In genomic region chr7:7713730-7714129, GRCh38 we compare ENCODE assay signal across 35 cellular contexts.
"Had no signal": no experiment of that assay in that cellular context is flagged by ENCODE, and none has a peak within 500 bp of the region (broad histone marks: within the 10 kb centered on the region; RNA-seq: fewer than 3 reads in every experiment).

No MANE protein-coding gene starts in this region.

- DNase-seq: activated B cell treated with CpG ODN at 0.5 μM for 24 hours; activated CD4-positive, alpha-beta memory T cell treated with anti-CD3 and anti-CD28 coated beads, Interleukin-2, amount 10 ng/mL, durations not matched to agents 7 days and 5 days; activated CD4-positive, alpha-beta T cell treated with anti-CD3 and anti-CD28 coated beads for 4 hours; activated CD4-positive, alpha-beta T cell treated with anti-CD3 and anti-CD28 coated beads, Interleukin-2, amount 10 ng/mL, durations not matched to agents 7 days and 5 days; activated CD4-positive, alpha-beta T cell treated with anti-CD3 and anti-CD28 coated beads, Interleukin-2, amount 50 U/mL, for 48 hours; activated CD4-positive, CD25-positive, alpha-beta regulatory T cell treated with anti-CD3 and anti-CD28 coated beads, Interleukin-2, amount 50 U/mL, for 72 hours; activated CD8-positive, alpha-beta memory T cell treated with anti-CD3 and anti-CD28 coated beads for 24 hours; activated CD8-positive, alpha-beta memory T cell treated with anti-CD3 and anti-CD28 coated beads, Interleukin-2, amount 10 ng/mL, durations not matched to agents 7 days and 5 days; activated CD8-positive, alpha-beta memory T cell treated with anti-CD3 and anti-CD28 coated beads, Interleukin-2, amount 50 U/mL, for 48 hours; activated CD8-positive, alpha-beta T cell treated with anti-CD3 and anti-CD28 coated beads, Interleukin-2, amount 10 ng/mL, durations not matched to agents 7 days and 5 days; activated effector memory CD4-positive, alpha-beta T cell treated with Interleukin-2 at 50 U/mL for 16 hours; activated gamma-delta T cell; activated naive CD4-positive, alpha-beta T cell treated with anti-CD3 and anti-CD28 coated beads, Interleukin-2, amount 10 ng/mL, durations not matched to agents 7 days and 5 days; activated naive CD4-positive, alpha-beta T cell treated with Interleukin-2 at 50 U/mL for 16 hours; activated naive CD8-positive, alpha-beta T cell treated with anti-CD3 and anti-CD28 coated beads, Interleukin-2, amount 10 ng/mL, durations not matched to agents 7 days and 5 days; activated naive CD8-positive, alpha-beta T cell treated with anti-CD3 and anti-CD28 coated beads, Interleukin-2, amount 50 U/mL, for 24 hours; activated T-cell treated with anti-CD3 and anti-CD28 coated beads, Interleukin-2, amount 50 U/mL, for 24 hours; activated T-cell treated with anti-CD3 and anti-CD28 coated beads, Interleukin-2, amount 50 U/mL, for 48 hours; amygdala; anterior cingulate cortex; caudate nucleus; cerebellar nuclear complex; T-helper 2 cell; T-helper 9 cell had no signal

- H3K36me3 ChIP-seq: ascending aorta, cardiac muscle cell had no signal

- FAIRE-seq: bronchial epithelial cell, TTC549 had no signal

- H3K27ac ChIP-seq: ascending aorta, cardiac muscle cell, VCaP had no signal

- H3K27ac Mint-ChIP-seq: activated B cell treated with CpG ODN at 0.5 μM for 24 hours; activated CD4-positive, alpha-beta memory T cell treated with anti-CD3 and anti-CD28 coated beads, Interleukin-2, amount 10 ng/mL, durations not matched to agents 7 days and 5 days; activated CD4-positive, alpha-beta T cell treated with anti-CD3 and anti-CD28 coated beads, Interleukin-2, amount 10 ng/mL, durations not matched to agents 7 days and 5 days; activated CD8-positive, alpha-beta memory T cell treated with anti-CD3 and anti-CD28 coated beads, Interleukin-2, amount 10 ng/mL, durations not matched to agents 7 days and 5 days; activated CD8-positive, alpha-beta T cell treated with anti-CD3 and anti-CD28 coated beads, Interleukin-2, amount 10 ng/mL, durations not matched to agents 7 days and 5 days; activated naive CD4-positive, alpha-beta T cell treated with anti-CD3 and anti-CD28 coated beads, Interleukin-2, amount 10 ng/mL, durations not matched to agents 7 days and 5 days; activated naive CD4-positive, alpha-beta T cell treated with anti-CD3 and anti-CD28 coated beads, Interleukin-2, amount 50 U/mL, for 24 hours; activated naive CD8-positive, alpha-beta T cell; activated naive CD8-positive, alpha-beta T cell treated with anti-CD3 and anti-CD28 coated beads, Interleukin-2, amount 10 ng/mL, durations not matched to agents 7 days and 5 days; activated naive CD8-positive, alpha-beta T cell treated with anti-CD3 and anti-CD28 coated beads, Interleukin-2, amount 50 U/mL, for 24 hours; activated T-cell treated with anti-CD3 and anti-CD28 coated beads, Interleukin-2, amount 50 U/mL, for 24 hours; activated T-helper 2 cell treated with anti-CD3 and anti-CD28 coated beads, Interferon-gamma antibody, Interleukin-2, Interleukin-4, amounts not matched to agents 10 μg/mL and 5 μg/mL and 100 μg/mL, durations not matched to agents 14 hours and 24 hours and 36 hours; T-helper 2 cell treated with Interferon-gamma antibody and Interleukin-4, amounts not matched to agents 5 μg/mL and 100 μg/mL, for 36 hours had no signal

- H3K4me1 Mint-ChIP-seq: central memory CD8-positive, alpha-beta T cell had no signal

- H3K4me1 ChIP-seq: ascending aorta had no signal

- H3K4me3 ChIP-seq: ascending aorta, cardiac muscle cell had no signal

- ATAC-seq: activated CD8-positive, alpha-beta memory T cell treated with anti-CD3 and anti-CD28 coated beads, Interleukin-2, amount 10 ng/mL, durations not matched to agents 7 days and 5 days; activated CD8-positive, alpha-beta T cell treated with anti-CD3 and anti-CD28 coated beads, Interleukin-2, amount 10 ng/mL, durations not matched to agents 7 days and 5 days; activated naive CD8-positive, alpha-beta T cell treated with anti-CD3 and anti-CD28 coated beads, Interleukin-2, amount 50 U/mL, for 24 hours had no signal

- H3K36me3 Mint-ChIP-seq: activated naive CD4-positive, alpha-beta T cell treated with anti-CD3 and anti-CD28 coated beads, Interleukin-2, amount 10 ng/mL, durations not matched to agents 7 days and 5 days had no signal

- H3K4me3 Mint-ChIP-seq: activated B cell treated with CpG ODN at 0.5 μM for 24 hours; activated CD4-positive, alpha-beta memory T cell treated with anti-CD3 and anti-CD28 coated beads, Interleukin-2, amount 10 ng/mL, durations not matched to agents 7 days and 5 days; activated CD4-positive, alpha-beta T cell treated with anti-CD3 and anti-CD28 coated beads, Interleukin-2, amount 10 ng/mL, durations not matched to agents 7 days and 5 days; activated CD8-positive, alpha-beta memory T cell treated with anti-CD3 and anti-CD28 coated beads, Interleukin-2, amount 10 ng/mL, durations not matched to agents 7 days and 5 days; activated CD8-positive, alpha-beta T cell treated with anti-CD3 and anti-CD28 coated beads, Interleukin-2, amount 10 ng/mL, durations not matched to agents 7 days and 5 days; activated naive CD4-positive, alpha-beta T cell treated with anti-CD3 and anti-CD28 coated beads, Interleukin-2, amount 10 ng/mL, durations not matched to agents 7 days and 5 days; activated naive CD4-positive, alpha-beta T cell treated with anti-CD3 and anti-CD28 coated beads, Interleukin-2, amount 50 U/mL, for 24 hours; activated naive CD8-positive, alpha-beta T cell; activated naive CD8-positive, alpha-beta T cell treated with anti-CD3 and anti-CD28 coated beads, Interleukin-2, amount 10 ng/mL, durations not matched to agents 7 days and 5 days; activated naive CD8-positive, alpha-beta T cell treated with anti-CD3 and anti-CD28 coated beads, Interleukin-2, amount 50 U/mL, for 24 hours; activated T-cell treated with anti-CD3 and anti-CD28 coated beads, Interleukin-2, amount 50 U/mL, for 24 hours; brain; central memory CD8-positive, alpha-beta T cell; T-helper 2 cell treated with Interferon-gamma antibody and Interleukin-4, amounts not matched to agents 5 μg/mL and 100 μg/mL, for 36 hours had no signal

- H3K9me3 ChIP-seq: ascending aorta had no signal

- H3K27me3 ChIP-seq: ascending aorta, cardiac muscle cell had no signal

- H3K27me3 Mint-ChIP-seq: activated B cell treated with CpG ODN at 0.5 μM for 24 hours; activated CD4-positive, alpha-beta memory T cell treated with anti-CD3 and anti-CD28 coated beads, Interleukin-2, amount 10 ng/mL, durations not matched to agents 7 days and 5 days; activated CD4-positive, alpha-beta T cell treated with anti-CD3 and anti-CD28 coated beads, Interleukin-2, amount 10 ng/mL, durations not matched to agents 7 days and 5 days; activated CD8-positive, alpha-beta memory T cell treated with anti-CD3 and anti-CD28 coated beads, Interleukin-2, amount 10 ng/mL, durations not matched to agents 7 days and 5 days; activated naive CD4-positive, alpha-beta T cell treated with anti-CD3 and anti-CD28 coated beads, Interleukin-2, amount 10 ng/mL, durations not matched to agents 7 days and 5 days; activated naive CD4-positive, alpha-beta T cell treated with anti-CD3 and anti-CD28 coated beads, Interleukin-2, amount 50 U/mL, for 24 hours; activated naive CD8-positive, alpha-beta T cell; activated naive CD8-positive, alpha-beta T cell treated with anti-CD3 and anti-CD28 coated beads, Interleukin-2, amount 10 ng/mL, durations not matched to agents 7 days and 5 days; activated naive CD8-positive, alpha-beta T cell treated with anti-CD3 and anti-CD28 coated beads, Interleukin-2, amount 50 U/mL, for 24 hours; activated T-cell treated with anti-CD3 and anti-CD28 coated beads, Interleukin-2, amount 50 U/mL, for 24 hours; brain; central memory CD8-positive, alpha-beta T cell had no signal
